In genomic region chr1:32761253-32761877, GRCh38 we compare ENCODE assay signal across 1 cellular context.
TF ChIP-seq lines count a peak whose summit lies in the region.

No MANE protein-coding gene starts in this region.

TF ChIP-seq in K562, 482 proteins besides CTCF, POLR2A, EP300 and RAD21 (continues in another document):
- TF ChIP-seq, protein P1, sequence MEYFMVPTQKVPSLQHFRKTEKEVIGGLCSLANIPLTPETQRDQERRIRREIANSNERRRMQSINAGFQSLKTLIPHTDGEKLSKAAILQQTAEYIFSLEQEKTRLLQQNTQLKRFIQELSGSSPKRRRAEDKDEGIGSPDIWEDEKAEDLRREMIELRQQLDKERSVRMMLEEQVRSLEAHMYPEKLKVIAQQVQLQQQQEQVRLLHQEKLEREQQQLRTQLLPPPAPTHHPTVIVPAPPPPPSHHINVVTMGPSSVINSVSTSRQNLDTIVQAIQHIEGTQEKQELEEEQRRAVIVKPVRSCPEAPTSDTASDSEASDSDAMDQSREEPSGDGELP (CRISPR knock-in tag; IDR thresholded peaks at IDR 0.05; ENCODE audit: borderline replicate concordance) = peak; percentile 66; the same call in 1 of the 2 replicates
- no peak for TF ChIP-seq CBFB (CRISPR knock-in tag; IDR thresholded peaks at IDR 0.05)
- no peak for TF ChIP-seq MLLT1 (IDR thresholded peaks at IDR 0.05)
- no peak for TF ChIP-seq THRAP3 (IDR thresholded peaks at IDR 0.05; ENCODE audit: borderline replicate concordance)
- no peak for TF ChIP-seq KAT7 (CRISPR knock-in tag; IDR thresholded peaks at IDR 0.05; ENCODE audit: borderline replicate concordance)
- TF ChIP-seq SREBF2 (CRISPR knock-in tag; IDR thresholded peaks at IDR 0.05) = no peak
- TF ChIP-seq, protein P2, sequence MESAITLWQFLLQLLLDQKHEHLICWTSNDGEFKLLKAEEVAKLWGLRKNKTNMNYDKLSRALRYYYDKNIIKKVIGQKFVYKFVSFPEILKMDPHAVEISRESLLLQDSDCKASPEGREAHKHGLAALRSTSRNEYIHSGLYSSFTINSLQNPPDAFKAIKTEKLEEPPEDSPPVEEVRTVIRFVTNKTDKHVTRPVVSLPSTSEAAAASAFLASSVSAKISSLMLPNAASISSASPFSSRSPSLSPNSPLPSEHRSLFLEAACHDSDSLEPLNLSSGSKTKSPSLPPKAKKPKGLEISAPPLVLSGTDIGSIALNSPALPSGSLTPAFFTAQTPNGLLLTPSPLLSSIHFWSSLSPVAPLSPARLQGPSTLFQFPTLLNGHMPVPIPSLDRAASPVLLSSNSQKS (CRISPR knock-in tag; IDR thresholded peaks at IDR 0.05) = no peak
- no peak for TF ChIP-seq TCF7 (IDR thresholded peaks at IDR 0.05; ENCODE audit: borderline replicate concordance)
- TF ChIP-seq, protein P3, sequence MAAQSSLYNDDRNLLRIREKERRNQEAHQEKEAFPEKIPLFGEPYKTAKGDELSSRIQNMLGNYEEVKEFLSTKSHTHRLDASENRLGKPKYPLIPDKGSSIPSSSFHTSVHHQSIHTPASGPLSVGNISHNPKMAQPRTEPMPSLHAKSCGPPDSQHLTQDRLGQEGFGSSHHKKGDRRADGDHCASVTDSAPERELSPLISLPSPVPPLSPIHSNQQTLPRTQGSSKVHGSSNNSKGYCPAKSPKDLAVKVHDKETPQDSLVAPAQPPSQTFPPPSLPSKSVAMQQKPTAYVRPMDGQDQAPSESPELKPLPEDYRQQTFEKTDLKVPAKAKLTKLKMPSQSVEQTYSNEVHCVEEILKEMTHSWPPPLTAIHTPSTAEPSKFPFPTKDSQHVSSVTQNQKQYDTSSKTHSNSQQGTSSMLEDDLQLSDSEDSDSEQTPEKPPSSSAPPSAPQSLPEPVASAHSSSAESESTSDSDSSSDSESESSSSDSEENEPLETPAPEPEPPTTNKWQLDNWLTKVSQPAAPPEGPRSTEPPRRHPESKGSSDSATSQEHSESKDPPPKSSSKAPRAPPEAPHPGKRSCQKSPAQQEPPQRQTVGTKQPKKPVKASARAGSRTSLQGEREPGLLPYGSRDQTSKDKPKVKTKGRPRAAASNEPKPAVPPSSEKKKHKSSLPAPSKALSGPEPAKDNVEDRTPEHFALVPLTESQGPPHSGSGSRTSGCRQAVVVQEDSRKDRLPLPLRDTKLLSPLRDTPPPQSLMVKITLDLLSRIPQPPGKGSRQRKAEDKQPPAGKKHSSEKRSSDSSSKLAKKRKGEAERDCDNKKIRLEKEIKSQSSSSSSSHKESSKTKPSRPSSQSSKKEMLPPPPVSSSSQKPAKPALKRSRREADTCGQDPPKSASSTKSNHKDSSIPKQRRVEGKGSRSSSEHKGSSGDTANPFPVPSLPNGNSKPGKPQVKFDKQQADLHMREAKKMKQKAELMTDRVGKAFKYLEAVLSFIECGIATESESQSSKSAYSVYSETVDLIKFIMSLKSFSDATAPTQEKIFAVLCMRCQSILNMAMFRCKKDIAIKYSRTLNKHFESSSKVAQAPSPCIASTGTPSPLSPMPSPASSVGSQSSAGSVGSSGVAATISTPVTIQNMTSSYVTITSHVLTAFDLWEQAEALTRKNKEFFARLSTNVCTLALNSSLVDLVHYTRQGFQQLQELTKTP (IDR thresholded peaks at IDR 0.05; ENCODE audit: low read depth in 1 of 2, partially characterized antibody in 2 of 2) = no peak
- TF ChIP-seq HDAC8 (tag; IDR thresholded peaks at IDR 0.05) = no peak
- TF ChIP-seq MGA (IDR thresholded peaks at IDR 0.05) = no peak
- TF ChIP-seq NFYB (IDR thresholded peaks at IDR 0.05; ENCODE audit: extremely low read depth, insufficient read length) = no peak
- no peak for TF ChIP-seq RFX7 (CRISPR knock-in tag; IDR thresholded peaks at IDR 0.05)
- no peak for TF ChIP-seq ZNF133 (CRISPR knock-in tag; IDR thresholded peaks at IDR 0.05)
- TF ChIP-seq TEAD4 (IDR thresholded peaks at IDR 0.05; ENCODE audit: low read length) = peak; percentile 11; the same call in 1 of the 2 replicates
- no peak for TF ChIP-seq TEAD4 (CRISPR knock-in tag; IDR thresholded peaks at IDR 0.05; ENCODE audit: borderline replicate concordance)
- TF ChIP-seq, protein P4, sequence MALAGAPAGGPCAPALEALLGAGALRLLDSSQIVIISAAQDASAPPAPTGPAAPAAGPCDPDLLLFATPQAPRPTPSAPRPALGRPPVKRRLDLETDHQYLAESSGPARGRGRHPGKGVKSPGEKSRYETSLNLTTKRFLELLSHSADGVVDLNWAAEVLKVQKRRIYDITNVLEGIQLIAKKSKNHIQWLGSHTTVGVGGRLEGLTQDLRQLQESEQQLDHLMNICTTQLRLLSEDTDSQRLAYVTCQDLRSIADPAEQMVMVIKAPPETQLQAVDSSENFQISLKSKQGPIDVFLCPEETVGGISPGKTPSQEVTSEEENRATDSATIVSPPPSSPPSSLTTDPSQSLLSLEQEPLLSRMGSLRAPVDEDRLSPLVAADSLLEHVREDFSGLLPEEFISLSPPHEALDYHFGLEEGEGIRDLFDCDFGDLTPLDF (CRISPR knock-in tag; IDR thresholded peaks at IDR 0.05) = no peak
- TF ChIP-seq ZBTB2 (IDR thresholded peaks at IDR 0.05) = 0 out of 2 replicates have a peak, but pooled peaks have one; percentile 36
- TF ChIP-seq, protein P5, sequence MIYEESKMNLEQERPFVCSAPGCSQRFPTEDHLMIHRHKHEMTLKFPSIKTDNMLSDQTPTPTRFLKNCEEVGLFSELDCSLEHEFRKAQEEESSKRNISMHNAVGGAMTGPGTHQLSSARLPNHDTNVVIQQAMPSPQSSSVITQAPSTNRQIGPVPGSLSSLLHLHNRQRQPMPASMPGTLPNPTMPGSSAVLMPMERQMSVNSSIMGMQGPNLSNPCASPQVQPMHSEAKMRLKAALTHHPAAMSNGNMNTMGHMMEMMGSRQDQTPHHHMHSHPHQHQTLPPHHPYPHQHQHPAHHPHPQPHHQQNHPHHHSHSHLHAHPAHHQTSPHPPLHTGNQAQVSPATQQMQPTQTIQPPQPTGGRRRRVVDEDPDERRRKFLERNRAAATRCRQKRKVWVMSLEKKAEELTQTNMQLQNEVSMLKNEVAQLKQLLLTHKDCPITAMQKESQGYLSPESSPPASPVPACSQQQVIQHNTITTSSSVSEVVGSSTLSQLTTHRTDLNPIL (CRISPR knock-in tag; IDR thresholded peaks at IDR 0.05) = no peak
- TF ChIP-seq ZNF165 (CRISPR knock-in tag; IDR thresholded peaks at IDR 0.05; ENCODE audit: borderline replicate concordance) = no peak
- TF ChIP-seq ZC3H11A (IDR thresholded peaks at IDR 0.05; ENCODE audit: low read depth, low read length) = no peak
- TF ChIP-seq ZFP1 (CRISPR knock-in tag; IDR thresholded peaks at IDR 0.05) = no peak
- TF ChIP-seq BMI1 (IDR thresholded peaks at IDR 0.05; ENCODE audit: low read length) = peak; percentile 66
- TF ChIP-seq MAX (CRISPR knock-in tag; IDR thresholded peaks at IDR 0.05) = peak; percentile 30; the same call in 1 of the 2 replicates
- no peak for TF ChIP-seq BRD9 (IDR thresholded peaks at IDR 0.05; ENCODE audit: low read depth, partially characterized antibody)
- TF ChIP-seq ZNF586 (CRISPR knock-in tag; conservative IDR thresholded peaks at IDR 0.05) = no peak
- no peak for TF ChIP-seq SMAD4 (CRISPR knock-in tag; conservative IDR thresholded peaks at IDR 0.05)
- TF ChIP-seq PRPF4 (IDR thresholded peaks at IDR 0.05; ENCODE audit: insufficient read depth, low read depth, low read length, poor library complexity, severe bottlenecking) = no peak
